ENCODE assay signal across 7 cellular contexts in the genomic region with DNA sequence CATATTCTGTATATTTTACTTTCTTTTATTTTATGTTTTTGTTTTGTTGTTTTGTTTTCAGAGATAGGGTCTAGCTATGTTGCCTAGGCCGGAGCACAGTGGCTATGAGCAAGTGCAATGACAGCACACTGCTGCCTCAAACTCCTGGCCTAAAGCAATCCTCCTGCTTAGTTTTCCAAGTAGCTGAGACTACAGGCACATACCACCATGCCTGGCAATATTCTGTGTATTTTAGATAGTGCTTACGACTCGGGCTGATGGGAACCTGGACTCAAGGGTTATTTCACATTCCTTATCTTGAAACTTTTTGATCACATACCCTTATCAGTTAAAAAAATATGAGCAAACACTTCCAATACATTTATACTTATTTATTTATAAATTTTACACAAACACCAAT.
"Had no signal": no experiment of that assay in that cellular context is flagged by ENCODE, and none has a peak within 500 bp of the region (broad histone marks: within the 10 kb centered on the region; RNA-seq: fewer than 3 reads in every experiment).

No MANE protein-coding gene starts in this region.

- ATAC-seq: GM12878 had no signal

- DNase-seq: GDM1, GF-D8 had no signal

- H3K4me3 ChIP-seq: GM12878 had no signal

- FAIRE-seq: G401.6, GM12878, GM12891, GM18507, GM19239 had no signal
